8 cellular contexts compared by ENCODE assay signal in genomic region chr7:100897111-100897608, GRCh38. TPM values are rescaled to one million over a fixed set of nuclear protein-coding genes. Genes with fewer than 3 reads are reported as not detected.
DNase-seq lines count a peak whose midpoint lies in the region; ATAC-seq, FAIRE-seq and TF ChIP-seq lines count a peak whose summit lies in the region.

No MANE protein-coding gene starts in this region.

- TF ChIP-seq CTCF in A549 (IDR thresholded peaks at IDR 0.05): peak; percentile 90
- peak; percentile 88 for TF ChIP-seq CTCF in H9 (conservative IDR thresholded peaks at IDR 0.05)
- no peak for TF ChIP-seq CTCF in activated B cell treated with CpG ODN at 0.5 μM for 24 hours (IDR thresholded peaks at IDR 0.05)

- no peak overlapping the region for H2BK15ac ChIP-seq in H9 (ENCODE audit: low read depth, low read length)

- no peak overlapping the region for H2AFZ ChIP-seq in H9 (ENCODE audit: low read length)

- peaks cover 25% of the 10 kb centered on the region for H3K27me3 Mint-ChIP-seq in H9 (ENCODE audit: low read depth)
- peaks cover 33% of the 10 kb centered on the region for H3K27me3 Mint-ChIP-seq in activated B cell treated with CpG ODN at 0.5 μM for 24 hours
- peaks cover 81% of the 10 kb centered on the region for H3K27me3 Mint-ChIP-seq in dendritic cell treated with granulocyte-macrophage colony-stimulating factor and Interleukin-4, amounts not matched to agents 40 ng/mL and 50 ng/mL, for 4 days
- H3K27me3 Mint-ChIP-seq in stimulated activated naive CD8-positive, alpha-beta T cell treated with anti-CD3 and anti-CD28 coated beads, Interleukin-15, amount 100 ng/mL, for 72 hours: peaks cover 71% of the 10 kb centered on the region

- CTCF ChIA-PET in A549 (lab: Yijun Ruan, JAX): interaction anchor here (0.6 to 2.3 kb wide), 10 partner anchors 14 to 818 kb away, joined by 3 to 31 read pairs (median 5); partner anchors contain the start of gene MUC3A
- CTCF ChIA-PET in activated B cell treated with CpG ODN at 0.5 μM for 24 hours (lab: Charles Lee): interaction anchor here (1.1 to 2.8 kb wide), 2 partner anchors 162 to 180 kb away, joined by 5 to 24 read pairs; no protein-coding TSS in a partner anchor

- H3K23me2 ChIP-seq in H9 (ENCODE audit: insufficient read length, low read depth, low read length, poor library complexity, severe bottlenecking): peaks cover 12% of the 10 kb centered on the region

- POLR2A ChIA-PET in A549 (lab: Yijun Ruan, JAX) (no interaction called here), activated B cell treated with CpG ODN at 0.5 μM for 24 hours (lab: Charles Lee) (interaction anchor here (0.6 kb wide), 1 partner anchor 25 kb away, joined by 4 read pairs; no protein-coding TSS in a partner anchor)

- H3K4me1 Mint-ChIP-seq in H9 (peaks cover 14 to 15% of the 10 kb centered on the region in 2 experiments), activated B cell treated with CpG ODN at 0.5 μM for 24 hours (peaks cover 10% of the 10 kb centered on the region)
- peaks cover 18% of the 10 kb centered on the region for H3K4me1 Mint-ChIP-seq in dendritic cell treated with granulocyte-macrophage colony-stimulating factor and Interleukin-4, amounts not matched to agents 40 ng/mL and 50 ng/mL, for 4 days (ENCODE audit: low read depth)
- H3K4me1 Mint-ChIP-seq in stimulated activated naive CD8-positive, alpha-beta T cell treated with anti-CD3 and anti-CD28 coated beads, Interleukin-15, amount 100 ng/mL, for 72 hours: peaks cover 20% of the 10 kb centered on the region

- no peak overlapping the region for H3K9ac ChIP-seq in H9 (ENCODE audit: extremely low read depth, insufficient read length, low read length)

- TF ChIP-seq EP300 in A549 (IDR thresholded peaks at IDR 0.05): no peak

- H3K9me3 ChIP-seq in A549 (no peaks in the 10 kb centered on the region), H9 (ENCODE audit: control insufficient read depth, low read depth, low read length) (no peaks in the 10 kb centered on the region)

- no peak overlapping the region for H4K8ac ChIP-seq in H9 (replicated peaks; ENCODE audit: insufficient read length, low read depth, low read length)

- no peaks in the 10 kb centered on the region for H3K79me2 ChIP-seq in H9 (ENCODE audit: insufficient read depth, low read length)

- no peaks in the 10 kb centered on the region for H4K20me1 ChIP-seq in H9 (ENCODE audit: control insufficient read depth, insufficient read depth, insufficient read length)

- H3K27ac ChIP-seq in A549: peak overlapping the region in 1 of 2 experiments; percentile 69; a peak in 4 of 6 replicates
- no peak overlapping the region for H3K27ac ChIP-seq in H9 (ENCODE audit: insufficient read length, low read depth, low read length)

- TF ChIP-seq POLR2A in A549 (IDR thresholded peaks at IDR 0.05; ENCODE audit: low read length): no peak

- 7% methylated on average over 3 of the region's 35 CpGs for WGBS in A549 (ENCODE audit: missing lambda C conversion rate)
- no CpG with 5 or more reads among the region's 35 CpGs for WGBS in H9 (ENCODE audit: extremely low coverage, insufficient read length, low lambda C conversion rate)

- H2BK5ac ChIP-seq in H9 (ENCODE audit: insufficient read length, low read length): no peak overlapping the region

- no peak overlapping the region for H2AK5ac ChIP-seq in H9 (ENCODE audit: insufficient read length, low read length)

- H3K4me2 ChIP-seq in A549 (peak overlapping the region; percentile 98), H9 (ENCODE audit: insufficient read depth, insufficient read length, low read length) (peak overlapping the region; percentile 4)

- H3K23ac ChIP-seq in H9 (ENCODE audit: insufficient read length, low read depth, low read length): no peak overlapping the region

- no peak overlapping the region for H3K18ac ChIP-seq in H9 (ENCODE audit: insufficient read length, low read depth, low read length)

- ATAC-seq in A549: peak; percentile 45 to 50; a peak in 5 of 6 replicates
- peak; percentile 63 for ATAC-seq in activated B cell treated with CpG ODN at 0.5 μM for 24 hours (ENCODE audit: low read depth)
- peak; percentile 38 for ATAC-seq in stimulated activated naive CD8-positive, alpha-beta T cell treated with anti-CD3 and anti-CD28 coated beads, Interleukin-15, amount 100 ng/mL, for 72 hours
- ATAC-seq in HG02763 (IDR thresholded peaks at IDR 0.05; ENCODE audit: unreplicated experiment): no peak
- no peak for ATAC-seq in HG02885 (IDR thresholded peaks at IDR 0.05; ENCODE audit: poor library complexity, unreplicated experiment)

- H3K56ac ChIP-seq in H9 (ENCODE audit: insufficient read length, low read depth, low read length): no peak overlapping the region

- H3K14ac ChIP-seq in H9 (ENCODE audit: insufficient read depth, low read length): no peak overlapping the region; the same call in 1 of the 2 replicates

- H2BK120ac ChIP-seq in H9 (ENCODE audit: low read depth, low read length, poor library complexity, severe bottlenecking): no peak overlapping the region

- TF ChIP-seq RAD21 in A549 (conservative IDR thresholded peaks at IDR 0.05 in 1 of 2, IDR thresholded peaks at IDR 0.05 in 1 of 2): peak; percentile 65 to 83

- peak overlapping the region; percentile 54 to 81 for H3K4me3 Mint-ChIP-seq in H9
- H3K4me3 Mint-ChIP-seq in activated B cell treated with CpG ODN at 0.5 μM for 24 hours: peak overlapping the region; percentile 70
- H3K4me3 Mint-ChIP-seq in dendritic cell treated with granulocyte-macrophage colony-stimulating factor and Interleukin-4, amounts not matched to agents 40 ng/mL and 50 ng/mL, for 4 days: peak overlapping the region; percentile 41
- peak overlapping the region; percentile 53 for H3K4me3 Mint-ChIP-seq in stimulated activated naive CD8-positive, alpha-beta T cell treated with anti-CD3 and anti-CD28 coated beads, Interleukin-15, amount 100 ng/mL, for 72 hours

- H3K4me1 ChIP-seq in A549 (peaks cover 19% of the 10 kb centered on the region), H9 (ENCODE audit: insufficient read depth, low read length) (no peaks in the 10 kb centered on the region; the same call in 1 of the 2 replicates)

- peaks cover 7% of the 10 kb centered on the region for H3K27me3 ChIP-seq in H9 (ENCODE audit: insufficient read depth, low read length)

- H3K36me3 Mint-ChIP-seq in H9 (ENCODE audit: insufficient read depth in 1 of 3, low read depth in 3 of 3) (no peaks in the 10 kb centered on the region), activated B cell treated with CpG ODN at 0.5 μM for 24 hours (ENCODE audit: low read depth) (no peaks in the 10 kb centered on the region)
- H3K36me3 Mint-ChIP-seq in dendritic cell treated with granulocyte-macrophage colony-stimulating factor and Interleukin-4, amounts not matched to agents 40 ng/mL and 50 ng/mL, for 4 days (ENCODE audit: low read depth): no peaks in the 10 kb centered on the region

- intact Hi-C loops in activated B cell treated with CpG ODN at 0.5 μM for 24 hours (cut with micrococcal nuclease): loop anchor here (1.0 kb wide), 2 partner anchors 162 to 180 kb away; no protein-coding TSS in a partner anchor
- intact Hi-C loops in dendritic cell treated with granulocyte-macrophage colony-stimulating factor and Interleukin-4, amounts not matched to agents 40 ng/mL and 50 ng/mL, for 4 days (cut with micrococcal nuclease): loop anchor here (5.0 kb wide), 1 partner anchor 70 kb away; the partner anchor contains the start of gene MUC12

- H2BK12ac ChIP-seq in H9 (ENCODE audit: insufficient read length, low read depth, low read length): no peak overlapping the region

- FAIRE-seq in A549 (lab: Jason Lieb, UNC): no peak

- H3K4me3 ChIP-seq in A549: peak overlapping the region; percentile 49; the same call in 2 of the 3 replicates

- DNase-seq in A549 (ENCODE audit: low read depth in 1 of 2, low spot score in 1 of 2) (no peak), H9 (peak; percentile 64), activated B cell treated with CpG ODN at 0.5 μM for 24 hours (peak; percentile 67), medulla oblongata (ENCODE audit: extremely low spot score) (peak; percentile 60)
- DNase-seq in stimulated activated naive CD8-positive, alpha-beta T cell treated with anti-CD3 and anti-CD28 coated beads, Interleukin-15, amount 100 ng/mL, for 72 hours: peak in 1 of 2 donors; percentile 53

- H3K9me3 Mint-ChIP-seq in H9: no peaks in the 10 kb centered on the region; a peak in 2 of 5 replicates
- no peaks in the 10 kb centered on the region for H3K9me3 Mint-ChIP-seq in activated B cell treated with CpG ODN at 0.5 μM for 24 hours
- no peaks in the 10 kb centered on the region for H3K9me3 Mint-ChIP-seq in dendritic cell treated with granulocyte-macrophage colony-stimulating factor and Interleukin-4, amounts not matched to agents 40 ng/mL and 50 ng/mL, for 4 days
- no peaks in the 10 kb centered on the region for H3K9me3 Mint-ChIP-seq in stimulated activated naive CD8-positive, alpha-beta T cell treated with anti-CD3 and anti-CD28 coated beads, Interleukin-15, amount 100 ng/mL, for 72 hours

- H2BK20ac ChIP-seq in H9 (ENCODE audit: low read depth, low read length, poor library complexity, severe bottlenecking): no peak overlapping the region

- H3K27ac Mint-ChIP-seq in H9 (no peak overlapping the region), activated B cell treated with CpG ODN at 0.5 μM for 24 hours (no peak overlapping the region)
- no peak overlapping the region for H3K27ac Mint-ChIP-seq in dendritic cell treated with granulocyte-macrophage colony-stimulating factor and Interleukin-4, amounts not matched to agents 40 ng/mL and 50 ng/mL, for 4 days
- H3K27ac Mint-ChIP-seq in stimulated activated naive CD8-positive, alpha-beta T cell treated with anti-CD3 and anti-CD28 coated beads, Interleukin-15, amount 100 ng/mL, for 72 hours: no peak overlapping the region

- no peak overlapping the region for H4K5ac ChIP-seq in H9 (ENCODE audit: insufficient read length, low read depth, low read length)

- no peaks in the 10 kb centered on the region for H3K79me1 ChIP-seq in H9 (ENCODE audit: insufficient read depth, low read depth, low read length, poor library complexity, severe bottlenecking)

- H3T11ph ChIP-seq in H9 (ENCODE audit: low read length): no peak overlapping the region

- H3K4ac ChIP-seq in H9 (ENCODE audit: low read depth, low read length): no peak overlapping the region

- no peak overlapping the region for H4K91ac ChIP-seq in H9 (ENCODE audit: insufficient read length, low read depth, low read length)

RNA-seq across cellular contexts. Expression of gene ACHE, which starts 1.5 kb away (rescaled TPM):
- polyA plus RNA-seq in A549 (2011; rRNA removed): 0.17 and 0.26 TPM in 2 replicates
- 1.2 and 1.4 TPM in 2 replicates for polyA plus RNA-seq in A549 (2012; cell fraction: cytosol; rRNA removed)
- 9.1 and 11.7 TPM in 2 replicates for polyA plus RNA-seq in A549 (2012; cell fraction: nucleus; rRNA removed)
- polyA plus RNA-seq in A549 (2017; fragmentation: RNase III; extraction: RNeasy Plus Mini Kit Qiagen cat#74134 plus additional on column Dnase treatment): 0.62 to 0.92 TPM (median 0.69 TPM) in 3 replicates
- polyA minus RNA-seq in A549 (2011; rRNA and poly(A)+ RNA removed): 0.44 and 0.91 TPM in 2 replicates
- 5.7 and 7.0 TPM in 2 replicates for total RNA-seq in H9 (2021)
- total RNA-seq in activated B cell treated with CpG ODN at 0.5 μM for 24 hours: 0.16 and 0.34 TPM in 2 replicates

RNA-seq across cellular contexts. Expression of gene UFSP1, which starts 7.6 kb away (rescaled TPM):
- 1.1 and 1.9 TPM in 2 replicates for polyA plus RNA-seq in A549 (2011; rRNA removed)
- polyA plus RNA-seq in A549 (2012; cell fraction: cytosol; rRNA removed): 4.1 and 5.9 TPM in 2 replicates
- 4.9 and 7.9 TPM in 2 replicates for polyA plus RNA-seq in A549 (2012; cell fraction: nucleus; rRNA removed)
- polyA plus RNA-seq in A549 (2017; fragmentation: RNase III; extraction: RNeasy Plus Mini Kit Qiagen cat#74134 plus additional on column Dnase treatment): 6.1 to 7.1 TPM (median 6.9 TPM) in 3 replicates
- 3.3 and 4.2 TPM in 2 replicates for polyA minus RNA-seq in A549 (2011; rRNA and poly(A)+ RNA removed)
- total RNA-seq in H9 (2021): 4.3 and 4.6 TPM in 2 replicates
- total RNA-seq in activated B cell treated with CpG ODN at 0.5 μM for 24 hours: 3.4 and 4.5 TPM in 2 replicates

RNA-seq across cellular contexts. Expression of gene SRRT, which starts 22.3 kb away (rescaled TPM):
- polyA plus RNA-seq in A549 (2011; rRNA removed) (49.9 and 52.2 TPM in 2 replicates), A549 (2017; fragmentation: RNase III; extraction: RNeasy Plus Mini Kit Qiagen cat#74134 plus additional on column Dnase treatment) (153 to 194 TPM (median 182 TPM) in 3 replicates)
- polyA plus RNA-seq in A549 (2012; cell fraction: cytosol; rRNA removed): 87.7 and 96.2 TPM in 2 replicates
- 252 and 279 TPM in 2 replicates for polyA plus RNA-seq in A549 (2012; cell fraction: nucleus; rRNA removed)
- 58.3 and 64.1 TPM in 2 replicates for polyA minus RNA-seq in A549 (2011; rRNA and poly(A)+ RNA removed)
- total RNA-seq in H9 (2021) (373 and 382 TPM in 2 replicates), activated B cell treated with CpG ODN at 0.5 μM for 24 hours (229 and 244 TPM in 2 replicates)

RNA-seq across cellular contexts. Expression of gene TRIP6, which starts 30.0 kb away (rescaled TPM):
- 14.8 and 18.0 TPM in 2 replicates for polyA plus RNA-seq in A549 (2011; rRNA removed)
- polyA plus RNA-seq in A549 (2012; cell fraction: cytosol; rRNA removed): 40.0 and 46.3 TPM in 2 replicates
- polyA plus RNA-seq in A549 (2012; cell fraction: nucleus; rRNA removed): 46.1 and 58.6 TPM in 2 replicates
- polyA plus RNA-seq in A549 (2017; fragmentation: RNase III; extraction: RNeasy Plus Mini Kit Qiagen cat#74134 plus additional on column Dnase treatment): 38.2 to 38.5 TPM (median 38.3 TPM) in 3 replicates
- 11.3 and 11.6 TPM in 2 replicates for polyA minus RNA-seq in A549 (2011; rRNA and poly(A)+ RNA removed)
- 120 and 122 TPM in 2 replicates for total RNA-seq in H9 (2021)
- total RNA-seq in activated B cell treated with CpG ODN at 0.5 μM for 24 hours: 12.6 and 16.9 TPM in 2 replicates

RNA-seq across cellular contexts. Expression of gene SLC12A9, which starts 44.6 kb away (rescaled TPM):
- polyA plus RNA-seq in A549 (2011; rRNA removed) (6.2 and 7.0 TPM in 2 replicates), A549 (2017; fragmentation: RNase III; extraction: RNeasy Plus Mini Kit Qiagen cat#74134 plus additional on column Dnase treatment) (12.1 to 14.3 TPM (median 13.4 TPM) in 3 replicates)
- polyA plus RNA-seq in A549 (2012; cell fraction: cytosol; rRNA removed): 12.3 and 17.1 TPM in 2 replicates
- 68.4 and 69.7 TPM in 2 replicates for polyA plus RNA-seq in A549 (2012; cell fraction: nucleus; rRNA removed)
- polyA minus RNA-seq in A549 (2011; rRNA and poly(A)+ RNA removed): 11.3 and 17.6 TPM in 2 replicates
- total RNA-seq in H9 (2021) (42.3 and 43.0 TPM in 2 replicates), activated B cell treated with CpG ODN at 0.5 μM for 24 hours (48.0 and 48.9 TPM in 2 replicates)

Comparison
In these comparisons a context has a peak if more than half of its experiments do, and no peak if none do; other contexts are left out.
1. ATAC-seq: peak in A549 (2 of 2), activated B cell treated with CpG ODN at 0.5 μM for 24 hours (single experiment) and stimulated activated naive CD8-positive, alpha-beta T cell treated with anti-CD3 and anti-CD28 coated beads, Interleukin-15, amount 100 ng/mL, for 72 hours (single experiment); none in HG02763 (single experiment) and HG02885 (single experiment).
2. DNase-seq: peak in H9 (single experiment), activated B cell treated with CpG ODN at 0.5 μM for 24 hours (single experiment) and medulla oblongata (single experiment); none in A549 (0 of 2).
3. Peak in every context shown above with its lines, with median percentiles within 50 percentile points of each other: H3K4me3 Mint-ChIP-seq.